In genomic region chr19:41530761-41531301, GRCh38 we compare ENCODE assay signal across 10 cellular contexts. TPM values are rescaled to one million over a fixed set of nuclear protein-coding genes. Genes with fewer than 3 reads are reported as not detected.
DNase-seq lines count a peak whose midpoint lies in the region; ATAC-seq and TF ChIP-seq lines count a peak whose summit lies in the region.
"Had no signal": no experiment of that assay in that cellular context is flagged by ENCODE, and none has a peak within 500 bp of the region (broad histone marks: within the 10 kb centered on the region; RNA-seq: fewer than 3 reads in every experiment).

No MANE protein-coding gene starts in this region.

- 10 to 24% (median 18%) methylated on average over 8 of the region's 8 CpGs for whole genome bisulfite sequencing in psoas muscle, 3 donors

- peak; percentile 31 for ATAC-seq in effector memory CD8-positive, alpha-beta T cell (replicated peaks)
- ATAC-seq in psoas muscle (peak in 3 of 4 donors; percentile 19 to 54 (median 31)), GM21786 (IDR thresholded peaks at IDR 0.05; ENCODE audit: unreplicated experiment) (no peak), HG03159 (IDR thresholded peaks at IDR 0.05; ENCODE audit: unreplicated experiment) (no peak)

- H3K4me2 ChIP-seq in DOHH2 (ENCODE audit: low read length) = peak overlapping the region; percentile 54

- CTCF ChIA-PET in HEK293T (lab: Yijun Ruan, JAX) = interaction anchor here (1.6 kb wide), 1 partner anchor 82 kb away, joined by 4 read pairs; no protein-coding TSS in a partner anchor

- no peaks in the 10 kb centered on the region for H4K20me1 ChIP-seq in DOHH2 (ENCODE audit: control insufficient read depth, insufficient read depth, low read depth, low read length)

- H3K27me3 Mint-ChIP-seq in effector memory CD8-positive, alpha-beta T cell = peaks cover 16 to 20% of the 10 kb centered on the region in 2 donors

- peak overlapping the region; percentile 75 to 78 for H3K27ac Mint-ChIP-seq in effector memory CD8-positive, alpha-beta T cell

- H3K27ac ChIP-seq in DOHH2 (ENCODE audit: low read depth, low read length) (no peak overlapping the region), psoas muscle (peak overlapping the region; percentile 75)
- H3K27ac ChIP-seq: SJSA1 had no signal

- peaks cover 23% of the 10 kb centered on the region for H3F3A ChIP-seq in DOHH2 (ENCODE audit: control insufficient read depth, insufficient read depth)

- no peaks in the 10 kb centered on the region for H3K36me3 ChIP-seq in DOHH2 (ENCODE audit: control insufficient read depth, low read length)
- no peaks in the 10 kb centered on the region for H3K36me3 ChIP-seq in psoas muscle (ENCODE audit: insufficient read depth in 1 of 2, low read depth in 1 of 2)
- H3K36me3 ChIP-seq: SJSA1 had no signal

- peak overlapping the region; percentile 66 to 76 for H3K4me3 Mint-ChIP-seq in effector memory CD8-positive, alpha-beta T cell

- H3K4me1 Mint-ChIP-seq in effector memory CD8-positive, alpha-beta T cell (ENCODE audit: low read depth in 2 of 2) = peaks cover 43 to 47% of the 10 kb centered on the region in 2 donors

- H3K27me3 ChIP-seq in DOHH2 (ENCODE audit: control insufficient read depth, low read length) (peaks cover 46% of the 10 kb centered on the region), psoas muscle (ENCODE audit: insufficient read depth in 3 of 3, low read length in 2 of 3) (peaks cover 0 to 6% (median 0%) of the 10 kb centered on the region in 3 donors)

- no peaks in the 10 kb centered on the region for H3K79me2 ChIP-seq in DOHH2 (ENCODE audit: control insufficient read depth, low read length)

- no peaks in the 10 kb centered on the region for H3K9me3 Mint-ChIP-seq in effector memory CD8-positive, alpha-beta T cell

- TF ChIP-seq CTCF in DOHH2 (IDR thresholded peaks at IDR 0.05; ENCODE audit: low read depth, low read length, poor library complexity, severe bottlenecking) = no peak
- TF ChIP-seq CTCF in psoas muscle (IDR thresholded peaks at IDR 0.05) = no peak

- H3K9me2 ChIP-seq in DOHH2 (replicated peaks; ENCODE audit: control insufficient read depth, low read length) = no peaks in the 10 kb centered on the region

- H3K4me1 ChIP-seq in DOHH2 (ENCODE audit: control insufficient read depth, low read length) = peaks cover 59% of the 10 kb centered on the region
- H3K4me1 ChIP-seq in psoas muscle = peaks cover 5% of the 10 kb centered on the region
- H3K4me1 ChIP-seq: SJSA1 had no signal

- DNase-seq in SIG-M5 (lab: John Stamatoyannopoulos, UW) (peak; percentile 43), psoas muscle (no peak), HEK293T (ENCODE audit: extremely low spot score) (no peak), NCI-H128 (lab: John Stamatoyannopoulos, UW; ENCODE audit: unreplicated experiment) (no peak)
- no peak for DNase-seq in effector memory CD8-positive, alpha-beta T cell
- DNase-seq: cortex of kidney had no signal

- H3K9me3 ChIP-seq in DOHH2 (ENCODE audit: control insufficient read depth, insufficient read depth, low read length) = no peaks in the 10 kb centered on the region
- peaks cover 4% of the 10 kb centered on the region for H3K9me3 ChIP-seq in psoas muscle
- H3K9me3 ChIP-seq: SJSA1 had no signal

- intact Hi-C loops in psoas muscle (cut with DNase I) = no loop called here

- H3K36me3 Mint-ChIP-seq in effector memory CD8-positive, alpha-beta T cell (ENCODE audit: insufficient read depth) = peaks cover 11% of the 10 kb centered on the region

- POLR2A ChIA-PET in HEK293T (lab: Yijun Ruan, JAX) = no interaction called here

- H3K4me3 ChIP-seq in DOHH2 (ENCODE audit: low read length) = peak overlapping the region; percentile 49
- H3K4me3 ChIP-seq in psoas muscle = peak overlapping the region; percentile 45
- H3K4me3 ChIP-seq: SJSA1 had no signal

TF ChIP-seq in HEK293T, 16 proteins besides CTCF, POLR2A, EP300 and RAD21:
- TF ChIP-seq SP1 (IDR thresholded peaks at IDR 0.05) (no peak), FOXM1 (IDR thresholded peaks at IDR 0.05; ENCODE audit: borderline replicate concordance) (no peak), PKNOX1 (IDR thresholded peaks at IDR 0.05) (no peak), ZNF384 (IDR thresholded peaks at IDR 0.05) (no peak), CTBP1 (IDR thresholded peaks at IDR 0.05; ENCODE audit: borderline replicate concordance) (no peak), SUZ12 (IDR thresholded peaks at IDR 0.05) (no peak)

RNA-seq across cellular contexts. Expression of gene CEACAM21, which starts 45.1 kb away (rescaled TPM):
- under 1 TPM in 2 of 4 donors, not detected in 2; 0.21 to 0.28 TPM for total RNA-seq in psoas muscle
- under 1 TPM; 0.05 to 0.48 (median 0.20) TPM for polyA plus RNA-seq in psoas muscle
- total RNA-seq: SJSA1 had no signal

Comparison
In these comparisons a context has a peak if more than half of its experiments do, and no peak if none do; other contexts are left out.
1. ATAC-seq: peak in effector memory CD8-positive, alpha-beta T cell (single experiment) and psoas muscle (3 of 4); none in GM21786 (single experiment) and HG03159 (single experiment).